8 cellular contexts compared by ENCODE assay signal in the genomic region with DNA sequence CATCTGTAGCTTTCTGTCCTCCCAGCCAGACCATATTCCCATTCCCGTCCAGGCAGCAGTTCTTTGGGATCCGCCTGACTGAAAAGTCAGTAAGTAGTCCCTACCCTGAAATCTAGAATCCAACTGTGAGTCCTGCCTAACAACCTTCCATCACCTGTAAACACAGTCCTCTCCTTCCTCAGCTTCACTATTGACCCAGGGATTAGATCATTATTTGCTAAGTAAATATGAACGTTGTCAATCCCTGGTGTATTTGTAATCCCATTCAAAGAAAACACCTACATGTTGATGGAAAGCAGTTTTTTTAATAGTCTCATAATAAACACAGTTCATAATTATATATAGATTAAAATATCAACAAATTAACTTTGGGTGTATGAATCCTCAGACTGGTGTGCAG. TPM values are rescaled to one million over a fixed set of nuclear protein-coding genes. Genes with fewer than 3 reads are reported as not detected.
DNase-seq lines count a peak whose midpoint lies in the region; ATAC-seq and TF ChIP-seq lines count a peak whose summit lies in the region.

No MANE protein-coding gene starts in this region.

- H3K36me3 ChIP-seq in A673 (ENCODE audit: insufficient read depth, low read length, poor library complexity, severe bottlenecking) = no peaks in the 10 kb centered on the region
- H3K36me3 ChIP-seq in WERI-Rb-1 = peaks cover 18% of the 10 kb centered on the region
- peaks cover 8% of the 10 kb centered on the region for H3K36me3 ChIP-seq in suprapubic skin

- POLR2A ChIA-PET in A673 (lab: Charles Lee; ENCODE audit: low non-redundant PET) = no interaction called here

- CTCF ChIA-PET in A673 (lab: Charles Lee) = no interaction called here

- H3K27ac ChIP-seq in A673 (ENCODE audit: low read depth, low read length, poor library complexity, severe bottlenecking) = no peak overlapping the region
- no peak overlapping the region for H3K27ac ChIP-seq in WERI-Rb-1
- no peak overlapping the region for H3K27ac ChIP-seq in suprapubic skin

- intact Hi-C loops in A673 (cut with micrococcal nuclease; ENCODE audit: unreplicated experiment) = no loop called here

- no peak for ATAC-seq in HG03378 (IDR thresholded peaks at IDR 0.05; ENCODE audit: unreplicated experiment)

- no peak for TF ChIP-seq POLR2A in suprapubic skin (IDR thresholded peaks at IDR 0.05)

- peak overlapping the region; percentile 96 for H3K4me3 ChIP-seq in A673 (ENCODE audit: low read depth, low read length, poor library complexity, severe bottlenecking)
- peak overlapping the region; percentile 81 for H3K4me3 ChIP-seq in HFF-Myc (replicated peaks; ENCODE audit: low read depth, low read length)
- peak overlapping the region; percentile 60 for H3K4me3 ChIP-seq in WERI-Rb-1 (ENCODE audit: low read depth, low read length)
- H3K4me3 ChIP-seq in iPS-18c (ENCODE audit: insufficient read depth, low read depth, low read length) = peak overlapping the region; percentile 94; the same call in 1 of the 2 replicates
- H3K4me3 ChIP-seq in suprapubic skin = peak overlapping the region; percentile 72

- 45% methylated on average over 3 of the region's 3 CpGs for WGBS in suprapubic skin

- H3K27me3 ChIP-seq in A673 (replicated peaks; ENCODE audit: insufficient read depth, low read depth, low read length, poor library complexity) = no peaks in the 10 kb centered on the region
- H3K27me3 ChIP-seq in WERI-Rb-1 (ENCODE audit: insufficient read depth, low read depth, severe bottlenecking) = no peaks in the 10 kb centered on the region
- H3K27me3 ChIP-seq in suprapubic skin = no peaks in the 10 kb centered on the region

- peaks cover 8% of the 10 kb centered on the region for H3K4me1 ChIP-seq in A673 (ENCODE audit: insufficient read depth, low read length, poor library complexity, severe bottlenecking)
- peaks cover 20% of the 10 kb centered on the region for H3K4me1 ChIP-seq in suprapubic skin

- no peak for TF ChIP-seq EP300 in suprapubic skin (IDR thresholded peaks at IDR 0.05)

- no peak for TF ChIP-seq CTCF in A673 (conservative IDR thresholded peaks at IDR 0.05; ENCODE audit: low read depth, low read length)
- TF ChIP-seq CTCF in HFF-Myc (IDR thresholded peaks at IDR 0.05; ENCODE audit: low read depth, low read length, missing control alignments) = no peak
- TF ChIP-seq CTCF in WERI-Rb-1 (IDR thresholded peaks at IDR 0.05; ENCODE audit: low read depth, low read length) = no peak
- no peak for TF ChIP-seq CTCF in suprapubic skin (IDR thresholded peaks at IDR 0.05)

- DNase-seq in A673 (ENCODE audit: low spot score) (no peak), HFF-Myc (ENCODE audit: extremely low read depth, low read depth) (no peak), WERI-Rb-1 (no peak), suprapubic skin (ENCODE audit: low spot score in 2 of 2) (no peak), activated gamma-delta T cell treated with Interleukin-2 at 50 U/mL for 16 hours (no peak), GM19238 (ENCODE audit: insufficient read length, low spot score) (no peak)

- H3K9me3 ChIP-seq in A673 (ENCODE audit: low read depth, low read length, poor library complexity, severe bottlenecking) (no peaks in the 10 kb centered on the region), WERI-Rb-1 (ENCODE audit: severe bottlenecking) (no peaks in the 10 kb centered on the region), iPS-18c (ENCODE audit: control insufficient read depth, insufficient read depth, low read length) (no peaks in the 10 kb centered on the region), suprapubic skin (no peaks in the 10 kb centered on the region)

- no TSS peak for BruUV-seq in A673 (replicated peaks; lab: Mats Ljungman, UMichigan)

RNA-seq across cellular contexts. Expression of a gene that starts 0.7 kb away (rescaled TPM):
- total RNA-seq in A673 (2021) = 1.5 and 1.9 TPM in 2 replicates
- 1 to 10 TPM in 1 of 4 donors, under 1 TPM in 2, not detected in 1; 0.23 to 1.7 (median 0.32) TPM for total RNA-seq in suprapubic skin

RNA-seq across cellular contexts. Expression of a gene that starts 0.8 kb away (rescaled TPM):
- total RNA-seq in A673 (2021) = 21.9 and 26.1 TPM in 2 replicates
- total RNA-seq in suprapubic skin = 10 to 100 TPM; 18.3 to 25.3 (median 22.2) TPM
